ENCODE assay signal across 11 cellular contexts in genomic region chr7:53218730-53219504, GRCh38.
DNase-seq lines count a peak whose midpoint lies in the region; ATAC-seq, FAIRE-seq and TF ChIP-seq lines count a peak whose summit lies in the region.
"Had no signal": no experiment of that assay in that cellular context is flagged by ENCODE, and none has a peak within 500 bp of the region (broad histone marks: within the 10 kb centered on the region; RNA-seq: fewer than 3 reads in every experiment).

No MANE protein-coding gene starts in this region.

- intact Hi-C loops in left ventricle myocardium superior (cut with micrococcal nuclease) (no loop called here), transverse colon (cut with DNase I; ENCODE audit: low total_unique reads) (no loop called here)

- no peak for TF ChIP-seq POLR2A in transverse colon (IDR thresholded peaks at IDR 0.05)

- peak overlapping the region; percentile 81 to 89 (median 85) for H3K4me3 Mint-ChIP-seq in brain
- H3K4me3 Mint-ChIP-seq: activated naive CD8-positive, alpha-beta T cell treated with anti-CD3 and anti-CD28 coated beads, Interleukin-2, amount 50 U/mL, for 24 hours had no signal

- peak; percentile 83 for ATAC-seq in left ventricle myocardium superior
- ATAC-seq in HG03025 (IDR thresholded peaks at IDR 0.05; ENCODE audit: low FRiP score, unreplicated experiment) = no peak
- ATAC-seq in GM19463 (IDR thresholded peaks at IDR 0.05; ENCODE audit: unreplicated experiment) = no peak
- ATAC-seq: activated naive CD8-positive, alpha-beta T cell treated with anti-CD3 and anti-CD28 coated beads, Interleukin-2, amount 50 U/mL, for 24 hours had no signal

- H3K4me1 Mint-ChIP-seq in brain = peaks cover 6% of the 10 kb centered on the region
- H3K4me1 Mint-ChIP-seq: activated naive CD8-positive, alpha-beta T cell treated with anti-CD3 and anti-CD28 coated beads, Interleukin-2, amount 50 U/mL, for 24 hours had no signal

- 41 to 45% methylated on average over 32 to 46 of the region's 46 CpGs for WGBS in transverse colon (ENCODE audit: low coverage in 1 of 2), 2 donors

- H3K9me3 Mint-ChIP-seq in brain = peaks cover 27 to 41% (median 35%) of the 10 kb centered on the region in 5 experiments

- DNase-seq in left ventricle myocardium superior = peak; percentile 38
- DNase-seq in transverse colon = no peak
- no peak for DNase-seq in D721Med (ENCODE audit: insufficient read length, low spot score)
- DNase-seq: activated naive CD8-positive, alpha-beta T cell treated with anti-CD3 and anti-CD28 coated beads, Interleukin-2, amount 50 U/mL, for 24 hours; Karpas-422; PC-9; T-helper 2 cell had no signal

- in situ Hi-C loops in transverse colon (cut with MboI; ENCODE audit: low pct_ligation_motif_present in 1 of 4, low pct_unique_long_range_greater_than_20kb in 1 of 4, low sequenced_read_pairs in 3 of 4) = no loop called here

- H3K4me1 ChIP-seq in muscle layer of duodenum (ENCODE audit: control insufficient read depth in 1 of 2, insufficient read depth in 2 of 2, low read length in 2 of 2) (no peaks in the 10 kb centered on the region), transverse colon (no peaks in the 10 kb centered on the region)

- H3K4me3 ChIP-seq in muscle layer of duodenum (ENCODE audit: low read depth in 1 of 2, low read length in 2 of 2) (peak overlapping the region; percentile 44 to 71), transverse colon (peak overlapping the region in 3 of 4 donors; percentile 11 to 38 (median 11))
- H3K4me3 ChIP-seq: PC-9 had no signal

- H3K36me3 ChIP-seq in muscle layer of duodenum (ENCODE audit: control insufficient read depth in 1 of 2, insufficient read depth in 2 of 2, low read length in 2 of 2) (no peaks in the 10 kb centered on the region), transverse colon (no peaks in the 10 kb centered on the region)

- H3K27me3 Mint-ChIP-seq in brain = peaks cover 13% of the 10 kb centered on the region

- H3K36me3 Mint-ChIP-seq in brain = peaks cover 4% of the 10 kb centered on the region

- peak overlapping the region in 1 of 5 experiments; percentile 60 for H3K27ac Mint-ChIP-seq in brain
- H3K27ac Mint-ChIP-seq: activated naive CD8-positive, alpha-beta T cell treated with anti-CD3 and anti-CD28 coated beads, Interleukin-2, amount 50 U/mL, for 24 hours had no signal

- TF ChIP-seq EP300 in transverse colon (IDR thresholded peaks at IDR 0.05; ENCODE audit: low read depth) = no peak

- H3K9me3 ChIP-seq in muscle layer of duodenum (ENCODE audit: control insufficient read depth in 1 of 2, low read length in 2 of 2) = peaks cover 0 to 4% of the 10 kb centered on the region in 2 donors
- peaks cover 10 to 20% of the 10 kb centered on the region in 2 donors for H3K9me3 ChIP-seq in transverse colon

- no peak for FAIRE-seq in D721Med (lab: Jason Lieb, UNC)

- TF ChIP-seq CTCF in brain (conservative IDR thresholded peaks at IDR 0.05) = no peak
- TF ChIP-seq CTCF in transverse colon (IDR thresholded peaks at IDR 0.05) = no peak
- TF ChIP-seq CTCF in D721Med (IDR thresholded peaks at IDR 0.05; ENCODE audit: insufficient read depth, missing control alignments) = no peak

- no peak overlapping the region for H3K27ac ChIP-seq in muscle layer of duodenum (ENCODE audit: low read length)
- H3K27ac ChIP-seq in transverse colon = peak overlapping the region in 1 of 4 donors; percentile 16
- H3K27ac ChIP-seq: PC-9 had no signal

- H3K27me3 ChIP-seq in muscle layer of duodenum (ENCODE audit: low read depth, low read length) = no peaks in the 10 kb centered on the region
- no peaks in the 10 kb centered on the region for H3K27me3 ChIP-seq in transverse colon
